ENCODE assay signal across 2 cellular contexts in the genomic region with DNA sequence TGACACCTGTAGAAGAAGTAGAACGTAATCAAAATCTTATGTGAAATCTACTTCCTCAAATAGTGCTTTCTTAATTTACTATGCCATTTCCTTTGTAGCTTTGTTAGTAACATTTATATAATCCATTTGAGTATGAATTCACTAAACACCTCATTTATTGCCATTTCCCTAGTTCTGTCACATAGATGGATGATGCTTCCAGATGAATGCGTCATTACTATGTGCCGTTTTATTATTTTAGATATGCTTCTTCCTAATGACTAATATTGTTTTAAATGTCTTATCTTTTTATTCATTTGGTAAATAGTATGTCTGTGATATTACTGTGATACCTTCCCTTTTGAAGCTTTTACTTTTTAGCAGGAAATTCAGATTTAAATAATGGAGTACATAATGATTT.
TF ChIP-seq lines count a peak whose summit lies in the region.

No MANE protein-coding gene starts in this region.

TF ChIP-seq in IMR-90, 13 proteins besides CTCF, POLR2A, EP300 and RAD21:
- no peak for TF ChIP-seq RCOR1 (IDR thresholded peaks at IDR 0.05; ENCODE audit: insufficient replicate concordance, low read length)
- TF ChIP-seq NFE2L2 (IDR thresholded peaks at IDR 0.05; ENCODE audit: low read depth, low read length) = no peak
- no peak for TF ChIP-seq MAZ (IDR thresholded peaks at IDR 0.05; ENCODE audit: borderline replicate concordance, low read depth, low read length)

TF ChIP-seq in endothelial cell of umbilical vein, 7 proteins besides CTCF, POLR2A, EP300 and RAD21:
- TF ChIP-seq MYC (IDR thresholded peaks at IDR 0.05; ENCODE audit: low read depth, low read length) (no peak), GATA2 (IDR thresholded peaks at IDR 0.05; ENCODE audit: insufficient read depth, insufficient read length, low read depth, low read length) (peak; percentile 6), EZH2 (IDR thresholded peaks at IDR 0.05; ENCODE audit: borderline replicate concordance, low read depth, low read length, severe bottlenecking) (no peak), FOS (IDR thresholded peaks at IDR 0.05; ENCODE audit: borderline replicate concordance, insufficient read depth, low read length) (peak; percentile 49), POLR2AphosphoS5 (IDR thresholded peaks at IDR 0.05; ENCODE audit: insufficient read depth, low read depth, low read length) (no peak), JUN (IDR thresholded peaks at IDR 0.05; ENCODE audit: borderline replicate concordance, insufficient read depth, insufficient read length, low read depth) (no peak)
- TF ChIP-seq, protein P1, sequence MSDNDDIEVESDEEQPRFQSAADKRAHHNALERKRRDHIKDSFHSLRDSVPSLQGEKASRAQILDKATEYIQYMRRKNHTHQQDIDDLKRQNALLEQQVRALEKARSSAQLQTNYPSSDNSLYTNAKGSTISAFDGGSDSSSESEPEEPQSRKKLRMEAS (IDR thresholded peaks at IDR 0.05; ENCODE audit: insufficient read depth, insufficient read length) = no peak
